In the genomic region with DNA sequence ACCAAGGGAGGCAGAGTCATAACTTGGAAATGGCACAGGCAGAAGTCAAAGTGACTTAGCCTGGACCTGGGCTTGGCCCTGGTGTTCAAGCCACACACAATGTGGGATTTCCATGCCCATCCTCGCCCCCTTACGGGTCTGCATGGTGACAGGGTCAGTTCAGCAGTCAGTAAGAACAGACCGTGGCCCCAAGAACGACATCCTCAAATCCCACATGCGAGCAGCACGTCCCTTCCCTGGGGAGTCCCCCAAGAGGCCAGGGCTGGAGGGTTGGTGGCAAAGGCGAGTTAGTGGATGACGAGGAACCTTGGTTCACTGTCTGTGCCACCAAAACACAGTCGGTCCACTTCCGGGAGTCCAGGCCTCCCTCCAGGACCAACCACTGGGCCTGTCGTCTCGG, we compare ENCODE assay signal across 34 cellular contexts.
"Had no signal": no experiment of that assay in that cellular context is flagged by ENCODE, and none has a peak within 500 bp of the region (broad histone marks: within the 10 kb centered on the region; RNA-seq: fewer than 3 reads in every experiment).

No MANE protein-coding gene starts in this region.

- H3K27me3 ChIP-seq: adrenal gland, body of pancreas, brain microvascular endothelial cell, breast epithelium, cardiac muscle cell had no signal

- H3K9me3 ChIP-seq: adrenal gland, body of pancreas, breast epithelium had no signal

- H3K4me1 ChIP-seq: adrenal gland, body of pancreas, breast epithelium had no signal

- DNase-seq: activated B cell treated with CpG ODN at 0.5 μM for 24 hours; activated CD4-positive, alpha-beta memory T cell treated with anti-CD3 and anti-CD28 coated beads for 36 hours; activated CD4-positive, alpha-beta T cell treated with anti-CD3 and anti-CD28 coated beads for 4 hours; activated CD4-positive, alpha-beta T cell treated with anti-CD3 and anti-CD28 coated beads, Interleukin-2, amount 10 ng/mL, durations not matched to agents 24 days and 14 days; activated CD4-positive, alpha-beta T cell treated with anti-CD3 and anti-CD28 coated beads, Interleukin-2, amount 50 U/mL, for 1 hour; activated CD4-positive, alpha-beta T cell treated with anti-CD3 and anti-CD28 coated beads, Interleukin-2, amount 50 U/mL, for 4 hours; activated CD4-positive, CD25-positive, alpha-beta regulatory T cell treated with anti-CD3 and anti-CD28 coated beads, Interleukin-2, amount 50 U/mL, for 72 hours; activated CD8-positive, alpha-beta memory T cell treated with anti-CD3 and anti-CD28 coated beads, Interleukin-2, amount 50 U/mL, for 4 hours; activated CD8-positive, alpha-beta T cell treated with anti-CD3 and anti-CD28 coated beads for 36 hours; activated effector memory CD4-positive, alpha-beta T cell treated with anti-CD3 and anti-CD28 coated beads, Interleukin-2, amount 50 U/mL, for 16 hours; activated gamma-delta T cell treated with Interleukin-2 at 50 U/mL for 16 hours; activated naive CD4-positive, alpha-beta T cell; activated naive CD4-positive, alpha-beta T cell treated with anti-CD3 and anti-CD28 coated beads for 36 hours; activated naive CD4-positive, alpha-beta T cell treated with anti-CD3 and anti-CD28 coated beads, Interleukin-2, amount 50 U/mL, for 16 hours; activated naive CD8-positive, alpha-beta T cell treated with anti-CD3 and anti-CD28 coated beads for 36 hours; activated T-cell treated with anti-CD3 and anti-CD28 coated beads for 4 hours; activated T-cell treated with anti-CD3 and anti-CD28 coated beads, Interleukin-2, amount 50 U/mL, for 1 hour; activated T-cell treated with anti-CD3 and anti-CD28 coated beads, Interleukin-2, amount 50 U/mL, for 4 hours; activated T-cell treated with anti-CD3 and anti-CD28 coated beads, Interleukin-2, amount 50 U/mL, for 72 hours; adrenal gland; amniotic stem cell; aorta; body of pancreas; brain microvascular endothelial cell; caudate nucleus; SW 1271; T-helper 1 cell; T-helper 2 cell; T-helper 9 cell had no signal

- H3K36me3 ChIP-seq: adrenal gland, brain microvascular endothelial cell, breast epithelium, cardiac muscle cell had no signal

- FAIRE-seq: astrocyte, TTC549 had no signal

- H3K27ac ChIP-seq: adrenal gland, body of pancreas, brain microvascular endothelial cell, breast epithelium, cardiac muscle cell, VCaP had no signal

- H3K4me3 ChIP-seq: adrenal gland, body of pancreas, breast epithelium, cardiac muscle cell had no signal
